In genomic region chrX:140064993-140065392, GRCh38 we compare ENCODE assay signal across 2 cellular contexts.
TF ChIP-seq lines count a peak whose summit lies in the region.

No MANE protein-coding gene starts in this region.

TF ChIP-seq in liver, 16 proteins besides CTCF, POLR2A, EP300 and RAD21 (continued from another document):
- TF ChIP-seq ATF3 (IDR thresholded peaks at IDR 0.05) = no peak
- no peak for TF ChIP-seq JUND (IDR thresholded peaks at IDR 0.05)
- TF ChIP-seq NR2F2 (IDR thresholded peaks at IDR 0.05) = no peak
- TF ChIP-seq HNF4A (conservative IDR thresholded peaks at IDR 0.05) = peak; percentile 54
- no peak for TF ChIP-seq REST (IDR thresholded peaks at IDR 0.05)
TF ChIP-seq in liver: peak in this region for 4.

TF ChIP-seq in HepG2, 621 proteins besides CTCF, POLR2A, EP300 and RAD21 (continued from another document):
- no peak for TF ChIP-seq ZNF235 (CRISPR knock-in tag; IDR thresholded peaks at IDR 0.05; ENCODE audit: borderline replicate concordance)
- TF ChIP-seq ZNF782 (CRISPR knock-in tag; IDR thresholded peaks at IDR 0.05; ENCODE audit: borderline replicate concordance) = no peak
- TF ChIP-seq ZNF263 (CRISPR knock-in tag; IDR thresholded peaks at IDR 0.05) = no peak
- TF ChIP-seq PAXIP1 (CRISPR knock-in tag; conservative IDR thresholded peaks at IDR 0.05) = no peak
